In the genomic region with DNA sequence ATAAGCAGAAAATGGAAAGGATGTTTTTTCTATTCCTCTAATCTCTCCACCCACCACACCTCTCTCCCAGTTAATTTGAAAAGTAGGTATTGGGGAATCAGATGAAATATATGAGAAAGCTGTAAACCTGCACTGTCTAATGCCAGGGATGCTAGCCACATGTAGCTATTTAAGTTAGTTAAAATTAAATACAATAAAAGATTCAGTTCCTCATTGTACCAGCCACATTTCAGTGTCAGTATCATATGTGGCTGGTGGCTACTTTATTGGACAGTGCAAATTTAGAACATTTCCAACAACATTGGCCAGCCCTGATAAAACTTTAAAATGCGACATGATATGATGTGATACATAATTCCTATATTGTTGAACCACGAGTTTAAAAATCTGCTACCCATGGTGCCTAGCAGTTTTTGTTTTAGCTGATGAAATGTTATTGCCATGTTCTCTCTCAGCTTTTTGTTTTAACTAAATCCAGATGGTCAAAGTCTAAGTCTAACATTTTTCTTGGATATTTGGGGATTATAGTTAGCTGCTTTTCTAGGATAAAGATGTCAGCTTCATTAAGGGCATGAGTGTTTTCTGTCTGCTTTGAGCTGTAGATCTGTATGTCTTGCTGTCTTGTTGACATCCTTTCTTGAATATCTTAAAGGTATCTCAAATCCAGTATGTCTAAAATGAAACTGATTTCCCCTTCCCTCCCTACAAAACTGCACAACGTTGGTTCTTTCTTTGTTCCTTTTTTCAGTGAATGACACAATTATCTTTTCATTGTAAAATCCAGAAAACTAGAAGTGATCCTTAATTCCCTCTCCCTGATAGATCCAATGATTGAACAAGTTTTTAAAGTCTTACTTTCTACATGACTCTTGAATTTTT, we compare ENCODE assay signal across 11 cellular contexts. TPM values are rescaled to one million over a fixed set of nuclear protein-coding genes. Genes with fewer than 3 reads are reported as not detected.
DNase-seq lines count a peak whose midpoint lies in the region; ATAC-seq, FAIRE-seq and TF ChIP-seq lines count a peak whose summit lies in the region.
"Had no signal": no experiment of that assay in that cellular context is flagged by ENCODE, and none has a peak within 500 bp of the region (broad histone marks: within the 10 kb centered on the region; RNA-seq: fewer than 3 reads in every experiment).

No MANE protein-coding gene starts in this region.

- peaks cover 27 to 100% (median 78%) of the 10 kb centered on the region in 11 experiments; a peak in 18 of 22 replicates for H4K20me1 ChIP-seq in BLaER1 treated with 17β-estradiol and CSF1 and Interleukin-3, amounts not matched to agents 10 nM and 100 nM
- H4K20me1 ChIP-seq in SK-N-SH (ENCODE audit: insufficient read depth) = peaks cover 38% of the 10 kb centered on the region

- peaks cover 47 to 59% (median 56%) of the 10 kb centered on the region in 10 experiments for H3K4me1 ChIP-seq in BLaER1 treated with 17β-estradiol and CSF1 and Interleukin-3, amounts not matched to agents 10 nM and 100 nM
- H3K4me1 ChIP-seq in SK-N-SH (ENCODE audit: control insufficient read depth in 1 of 2, insufficient read depth in 2 of 2, low read depth in 1 of 2, low read length in 1 of 2) = peaks cover 18 to 19% of the 10 kb centered on the region in 2 experiments

- TF ChIP-seq EP300 in SK-N-SH (IDR thresholded peaks at IDR 0.05; ENCODE audit: borderline replicate concordance in 1 of 2, low read depth in 1 of 2, low read length in 1 of 2) = no peak

- peaks cover 0 to 32% (median 14%) of the 10 kb centered on the region in 11 experiments; a peak in 10 of 22 replicates for H3K36me3 ChIP-seq in BLaER1 treated with 17β-estradiol and CSF1 and Interleukin-3, amounts not matched to agents 10 nM and 100 nM
- peaks cover 2 to 5% of the 10 kb centered on the region in 2 experiments for H3K36me3 ChIP-seq in SK-N-SH (replicated peaks in 1 of 2; ENCODE audit: control insufficient read depth in 1 of 2, insufficient read depth in 2 of 2, low read length in 1 of 2)

- CTCF ChIA-PET in SK-N-SH (lab: Yijun Ruan, JAX) = interaction anchor here (1.2 to 1.5 kb wide), 3 partner anchors 62 to 341 kb away, joined by 3 to 4 read pairs (median 3); no protein-coding TSS in a partner anchor

- H3K9ac ChIP-seq in BLaER1 treated with 17β-estradiol and CSF1 and Interleukin-3, amounts not matched to agents 10 nM and 100 nM = no peak overlapping the region
- H3K9ac ChIP-seq in SK-N-SH = no peak overlapping the region

- H3K9me3 ChIP-seq in BLaER1 treated with 17β-estradiol and CSF1 and Interleukin-3, amounts not matched to agents 10 nM and 100 nM (replicated peaks in 1 of 11) = no peaks in the 10 kb centered on the region
- no peaks in the 10 kb centered on the region for H3K9me3 ChIP-seq in SK-N-SH

- no peak for TF ChIP-seq RAD21 in SK-N-SH (IDR thresholded peaks at IDR 0.05; ENCODE audit: low read length)

- H3K4me2 ChIP-seq in BLaER1 treated with 17β-estradiol and CSF1 and Interleukin-3, amounts not matched to agents 10 nM and 100 nM = peak overlapping the region; percentile 11 to 80 (median 38); a peak in 17 of 22 replicates
- peak overlapping the region; percentile 16 for H3K4me2 ChIP-seq in SK-N-SH

- H3K27me3 ChIP-seq in BLaER1 treated with 17β-estradiol and CSF1 and Interleukin-3, amounts not matched to agents 10 nM and 100 nM = no peaks in the 10 kb centered on the region; a peak in 1 of 22 replicates
- no peaks in the 10 kb centered on the region for H3K27me3 ChIP-seq in SK-N-SH (ENCODE audit: insufficient read depth)

- no peak overlapping the region; the same call in 1 of the 2 replicates for H2AFZ ChIP-seq in SK-N-SH (ENCODE audit: low read depth)

- no peak for ATAC-seq in HG03097 (IDR thresholded peaks at IDR 0.05; ENCODE audit: low FRiP score, unreplicated experiment)
- ATAC-seq in HG03108 (IDR thresholded peaks at IDR 0.05; ENCODE audit: unreplicated experiment) = no peak
- no peak for ATAC-seq in HG02885 (IDR thresholded peaks at IDR 0.05; ENCODE audit: poor library complexity, unreplicated experiment)

- H3F3A ChIP-seq in SK-N-SH (replicated peaks; ENCODE audit: insufficient read depth) = peaks cover 8% of the 10 kb centered on the region

- peaks cover 97% of the 10 kb centered on the region for H3K79me2 ChIP-seq in SK-N-SH (ENCODE audit: insufficient read depth)

- 50% methylated on average over 3 of the region's 3 CpGs for WGBS in SK-N-SH (ENCODE audit: low lambda C conversion rate)

- FAIRE-seq in GM18507 (lab: Jason Lieb, UNC) = peak; percentile 62

- no peak for DNase-seq in GM18507 (ENCODE audit: extremely low spot score, insufficient read length, low read depth)
- DNase-seq in SK-N-SH = no peak
- DNase-seq in fibroblast of the conjunctiva (ENCODE audit: low read depth) = peak; percentile 58
- no peak for DNase-seq in effector CD4-positive, alpha-beta T cell
- DNase-seq: DMS53; hippocampal formation; stimulated activated CD4-positive, alpha-beta T cell treated with anti-CD3 and anti-CD28 coated beads, Interleukin-4, amount 100 ng/mL, for 24 hours had no signal

- POLR2A ChIA-PET in SK-N-SH (lab: Yijun Ruan, JAX) = no interaction called here

- no peaks in the 10 kb centered on the region; the same call in 1 of the 2 replicates for H3K9me2 ChIP-seq in SK-N-SH

- peak overlapping the region in 5 of 11 experiments; percentile 6 to 48 (median 24); a peak in 7 of 22 replicates for H3K27ac ChIP-seq in BLaER1 treated with 17β-estradiol and CSF1 and Interleukin-3, amounts not matched to agents 10 nM and 100 nM
- peak overlapping the region; percentile 41 to 53 for H3K27ac ChIP-seq in SK-N-SH (ENCODE audit: low read depth in 2 of 2, low read length in 1 of 2)

- H3K4me3 ChIP-seq in BLaER1 treated with 17β-estradiol and CSF1 and Interleukin-3, amounts not matched to agents 10 nM and 100 nM = no peak overlapping the region
- H3K4me3 ChIP-seq in SK-N-SH (ENCODE audit: low read depth in 2 of 2, low read length in 1 of 2) = no peak overlapping the region

- no peak for TF ChIP-seq CTCF in SK-N-SH (IDR thresholded peaks at IDR 0.05)

TF ChIP-seq in SK-N-SH, 30 proteins besides CTCF, POLR2A, EP300 and RAD21 (continues in another document):
- TF ChIP-seq GATA2 (CRISPR knock-in tag; IDR thresholded peaks at IDR 0.05) (no peak), NRF1 (IDR thresholded peaks at IDR 0.05; ENCODE audit: low read depth, low read length) (no peak), YY1 (IDR thresholded peaks at IDR 0.05; ENCODE audit: low read depth) (no peak), FOSL2 (IDR thresholded peaks at IDR 0.05; ENCODE audit: borderline replicate concordance, low read depth) (no peak), GABPA (IDR thresholded peaks at IDR 0.05; ENCODE audit: low read depth) (no peak), ELF1 (IDR thresholded peaks at IDR 0.05) (no peak), FOXJ3 (CRISPR knock-in tag; IDR thresholded peaks at IDR 0.05) (no peak), NFIC (IDR thresholded peaks at IDR 0.05; ENCODE audit: borderline replicate concordance) (no peak), TAF1 (IDR thresholded peaks at IDR 0.05; ENCODE audit: borderline replicate concordance, low read depth, low read length) (no peak), FOXM1 (IDR thresholded peaks at IDR 0.05; ENCODE audit: low read depth) (no peak), RFX5 (IDR thresholded peaks at IDR 0.05; ENCODE audit: low read length) (no peak)
- TF ChIP-seq, protein P1, sequence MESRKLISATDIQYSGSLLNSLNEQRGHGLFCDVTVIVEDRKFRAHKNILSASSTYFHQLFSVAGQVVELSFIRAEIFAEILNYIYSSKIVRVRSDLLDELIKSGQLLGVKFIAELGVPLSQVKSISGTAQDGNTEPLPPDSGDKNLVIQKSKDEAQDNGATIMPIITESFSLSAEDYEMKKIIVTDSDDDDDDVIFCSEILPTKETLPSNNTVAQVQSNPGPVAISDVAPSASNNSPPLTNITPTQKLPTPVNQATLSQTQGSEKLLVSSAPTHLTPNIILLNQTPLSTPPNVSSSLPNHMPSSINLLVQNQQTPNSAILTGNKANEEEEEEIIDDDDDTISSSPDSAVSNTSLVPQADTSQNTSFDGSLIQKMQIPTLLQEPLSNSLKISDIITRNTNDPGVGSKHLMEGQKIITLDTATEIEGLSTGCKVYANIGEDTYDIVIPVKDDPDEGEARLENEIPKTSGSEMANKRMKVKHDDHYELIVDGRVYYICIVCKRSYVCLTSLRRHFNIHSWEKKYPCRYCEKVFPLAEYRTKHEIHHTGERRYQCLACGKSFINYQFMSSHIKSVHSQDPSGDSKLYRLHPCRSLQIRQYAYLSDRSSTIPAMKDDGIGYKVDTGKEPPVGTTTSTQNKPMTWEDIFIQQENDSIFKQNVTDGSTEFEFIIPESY (IDR thresholded peaks at IDR 0.05; ENCODE audit: borderline replicate concordance, low read depth) = no peak
- TF ChIP-seq, protein P2, sequence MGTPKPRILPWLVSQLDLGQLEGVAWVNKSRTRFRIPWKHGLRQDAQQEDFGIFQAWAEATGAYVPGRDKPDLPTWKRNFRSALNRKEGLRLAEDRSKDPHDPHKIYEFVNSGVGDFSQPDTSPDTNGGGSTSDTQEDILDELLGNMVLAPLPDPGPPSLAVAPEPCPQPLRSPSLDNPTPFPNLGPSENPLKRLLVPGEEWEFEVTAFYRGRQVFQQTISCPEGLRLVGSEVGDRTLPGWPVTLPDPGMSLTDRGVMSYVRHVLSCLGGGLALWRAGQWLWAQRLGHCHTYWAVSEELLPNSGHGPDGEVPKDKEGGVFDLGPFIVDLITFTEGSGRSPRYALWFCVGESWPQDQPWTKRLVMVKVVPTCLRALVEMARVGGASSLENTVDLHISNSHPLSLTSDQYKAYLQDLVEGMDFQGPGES (IDR thresholded peaks at IDR 0.05; ENCODE audit: low read depth, low read length) = no peak
- TF ChIP-seq, protein P3, sequence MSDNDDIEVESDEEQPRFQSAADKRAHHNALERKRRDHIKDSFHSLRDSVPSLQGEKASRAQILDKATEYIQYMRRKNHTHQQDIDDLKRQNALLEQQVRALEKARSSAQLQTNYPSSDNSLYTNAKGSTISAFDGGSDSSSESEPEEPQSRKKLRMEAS (IDR thresholded peaks at IDR 0.05; ENCODE audit: low read depth) = no peak
- TF ChIP-seq, protein P4, sequence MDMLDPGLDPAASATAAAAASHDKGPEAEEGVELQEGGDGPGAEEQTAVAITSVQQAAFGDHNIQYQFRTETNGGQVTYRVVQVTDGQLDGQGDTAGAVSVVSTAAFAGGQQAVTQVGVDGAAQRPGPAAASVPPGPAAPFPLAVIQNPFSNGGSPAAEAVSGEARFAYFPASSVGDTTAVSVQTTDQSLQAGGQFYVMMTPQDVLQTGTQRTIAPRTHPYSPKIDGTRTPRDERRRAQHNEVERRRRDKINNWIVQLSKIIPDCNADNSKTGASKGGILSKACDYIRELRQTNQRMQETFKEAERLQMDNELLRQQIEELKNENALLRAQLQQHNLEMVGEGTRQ (IDR thresholded peaks at IDR 0.05; ENCODE audit: borderline replicate concordance, low read depth, low read length) = no peak

RNA-seq across cellular contexts. Expression of a gene that starts 6.1 kb away (rescaled TPM):
- polyA plus RNA-seq in SK-N-SH (2012; rRNA removed) = 15.7 and 17.4 TPM in 2 replicates
- 21.6 and 31.5 TPM in 2 replicates for polyA plus RNA-seq in SK-N-SH (2012; cell fraction: cytosol; rRNA removed)
- 11.8 and 18.3 TPM in 2 replicates for polyA plus RNA-seq in SK-N-SH (2012; cell fraction: nucleus; rRNA removed)

RNA-seq across cellular contexts. Expression of a gene that starts 6.3 kb away (rescaled TPM):
- 0.13 and 0.28 TPM in 2 replicates for polyA plus RNA-seq in SK-N-SH (2012; rRNA removed)
- polyA plus RNA-seq in SK-N-SH (2012; cell fraction: cytosol; rRNA removed) = 0.24 and 0.33 TPM in 2 replicates
- 0.23 and 0.39 TPM in 2 replicates for polyA plus RNA-seq in SK-N-SH (2012; cell fraction: nucleus; rRNA removed)
